ENCODE assay signal across 1 cellular context in genomic region chr2:43637030-43637803, GRCh38.
TF ChIP-seq lines count a peak whose summit lies in the region.

PLEKHH2 (plus strand) TSS chr2:43637260; CDS start chr2:43644674, 7,414 bp downstream.

TF ChIP-seq in HepG2, 621 proteins besides CTCF, POLR2A, EP300 and RAD21 (continued from another document and continues in another):
- TF ChIP-seq CSRNP1 (CRISPR knock-in tag; IDR thresholded peaks at IDR 0.05) (no peak), ZFP1 (CRISPR knock-in tag; IDR thresholded peaks at IDR 0.05) (no peak), TCF7 (IDR thresholded peaks at IDR 0.05; ENCODE audit: low read depth) (no peak), SAFB2 (CRISPR knock-in tag; IDR thresholded peaks at IDR 0.05; ENCODE audit: borderline replicate concordance, low read depth) (no peak), ZNF543 (CRISPR knock-in tag; IDR thresholded peaks at IDR 0.05) (no peak), IKZF1 (IDR thresholded peaks at IDR 0.05) (no peak), ZNF749 (CRISPR knock-in tag; IDR thresholded peaks at IDR 0.05; ENCODE audit: borderline replicate concordance) (no peak), ZBTB42 (CRISPR knock-in tag; IDR thresholded peaks at IDR 0.05) (0 out of 2 replicates have a peak, but pooled peaks have one; percentile 25), ZNF639 (CRISPR knock-in tag; conservative IDR thresholded peaks at IDR 0.05) (no peak), ZBTB3 (CRISPR knock-in tag; IDR thresholded peaks at IDR 0.05; ENCODE audit: borderline replicate concordance, low read depth) (no peak), ZSCAN22 (CRISPR knock-in tag; IDR thresholded peaks at IDR 0.05) (no peak), ETV6 (CRISPR knock-in tag; conservative IDR thresholded peaks at IDR 0.05) (peak; percentile 15; the same call in 1 of the 2 replicates), MIER2 (CRISPR knock-in tag; IDR thresholded peaks at IDR 0.05) (no peak), BHLHE40 (IDR thresholded peaks at IDR 0.05; ENCODE audit: low read length) (no peak), RBM39 (IDR thresholded peaks at IDR 0.05; ENCODE audit: low read depth, low read length, poor library complexity, severe bottlenecking) (peak; percentile 81), SIN3B (IDR thresholded peaks at IDR 0.05; ENCODE audit: low read length) (no peak), STAT5B (CRISPR knock-in tag; IDR thresholded peaks at IDR 0.05) (no peak), STAG1 (CRISPR knock-in tag; IDR thresholded peaks at IDR 0.05) (no peak), ZNF207 (IDR thresholded peaks at IDR 0.05; ENCODE audit: borderline replicate concordance) (no peak), ZBTB49 (CRISPR knock-in tag; IDR thresholded peaks at IDR 0.05; ENCODE audit: borderline replicate concordance) (no peak), RORA (CRISPR knock-in tag; IDR thresholded peaks at IDR 0.05) (no peak), CEBPG (CRISPR knock-in tag; IDR thresholded peaks at IDR 0.05) (no peak), ZFP36L1 (CRISPR knock-in tag; IDR thresholded peaks at IDR 0.05) (no peak), ZNF570 (CRISPR knock-in tag; IDR thresholded peaks at IDR 0.05; ENCODE audit: borderline replicate concordance) (no peak), ATAD3A (CRISPR knock-in tag; IDR thresholded peaks at IDR 0.05) (no peak), HINFP (CRISPR knock-in tag; IDR thresholded peaks at IDR 0.05; ENCODE audit: low read depth) (peak; percentile 20; the same call in 1 of the 2 replicates), RXRA (CRISPR knock-in tag; IDR thresholded peaks at IDR 0.05) (peak; percentile 44; the same call in 1 of the 2 replicates), ZBTB38 (CRISPR knock-in tag; IDR thresholded peaks at IDR 0.05) (no peak), HDAC2 (CRISPR knock-in tag; IDR thresholded peaks at IDR 0.05) (peak; percentile 19; the same call in 1 of the 2 replicates), PRPF4 (IDR thresholded peaks at IDR 0.05; ENCODE audit: low read depth, low read length, poor library complexity, severe bottlenecking) (no peak), ZNF350 (CRISPR knock-in tag; IDR thresholded peaks at IDR 0.05; ENCODE audit: borderline replicate concordance, low read depth) (peak; percentile 61; the same call in 1 of the 2 replicates), SMC3 (IDR thresholded peaks at IDR 0.05; ENCODE audit: low read length) (no peak), NR2F1 (CRISPR knock-in tag; IDR thresholded peaks at IDR 0.05) (no peak)
- TF ChIP-seq, protein P1, sequence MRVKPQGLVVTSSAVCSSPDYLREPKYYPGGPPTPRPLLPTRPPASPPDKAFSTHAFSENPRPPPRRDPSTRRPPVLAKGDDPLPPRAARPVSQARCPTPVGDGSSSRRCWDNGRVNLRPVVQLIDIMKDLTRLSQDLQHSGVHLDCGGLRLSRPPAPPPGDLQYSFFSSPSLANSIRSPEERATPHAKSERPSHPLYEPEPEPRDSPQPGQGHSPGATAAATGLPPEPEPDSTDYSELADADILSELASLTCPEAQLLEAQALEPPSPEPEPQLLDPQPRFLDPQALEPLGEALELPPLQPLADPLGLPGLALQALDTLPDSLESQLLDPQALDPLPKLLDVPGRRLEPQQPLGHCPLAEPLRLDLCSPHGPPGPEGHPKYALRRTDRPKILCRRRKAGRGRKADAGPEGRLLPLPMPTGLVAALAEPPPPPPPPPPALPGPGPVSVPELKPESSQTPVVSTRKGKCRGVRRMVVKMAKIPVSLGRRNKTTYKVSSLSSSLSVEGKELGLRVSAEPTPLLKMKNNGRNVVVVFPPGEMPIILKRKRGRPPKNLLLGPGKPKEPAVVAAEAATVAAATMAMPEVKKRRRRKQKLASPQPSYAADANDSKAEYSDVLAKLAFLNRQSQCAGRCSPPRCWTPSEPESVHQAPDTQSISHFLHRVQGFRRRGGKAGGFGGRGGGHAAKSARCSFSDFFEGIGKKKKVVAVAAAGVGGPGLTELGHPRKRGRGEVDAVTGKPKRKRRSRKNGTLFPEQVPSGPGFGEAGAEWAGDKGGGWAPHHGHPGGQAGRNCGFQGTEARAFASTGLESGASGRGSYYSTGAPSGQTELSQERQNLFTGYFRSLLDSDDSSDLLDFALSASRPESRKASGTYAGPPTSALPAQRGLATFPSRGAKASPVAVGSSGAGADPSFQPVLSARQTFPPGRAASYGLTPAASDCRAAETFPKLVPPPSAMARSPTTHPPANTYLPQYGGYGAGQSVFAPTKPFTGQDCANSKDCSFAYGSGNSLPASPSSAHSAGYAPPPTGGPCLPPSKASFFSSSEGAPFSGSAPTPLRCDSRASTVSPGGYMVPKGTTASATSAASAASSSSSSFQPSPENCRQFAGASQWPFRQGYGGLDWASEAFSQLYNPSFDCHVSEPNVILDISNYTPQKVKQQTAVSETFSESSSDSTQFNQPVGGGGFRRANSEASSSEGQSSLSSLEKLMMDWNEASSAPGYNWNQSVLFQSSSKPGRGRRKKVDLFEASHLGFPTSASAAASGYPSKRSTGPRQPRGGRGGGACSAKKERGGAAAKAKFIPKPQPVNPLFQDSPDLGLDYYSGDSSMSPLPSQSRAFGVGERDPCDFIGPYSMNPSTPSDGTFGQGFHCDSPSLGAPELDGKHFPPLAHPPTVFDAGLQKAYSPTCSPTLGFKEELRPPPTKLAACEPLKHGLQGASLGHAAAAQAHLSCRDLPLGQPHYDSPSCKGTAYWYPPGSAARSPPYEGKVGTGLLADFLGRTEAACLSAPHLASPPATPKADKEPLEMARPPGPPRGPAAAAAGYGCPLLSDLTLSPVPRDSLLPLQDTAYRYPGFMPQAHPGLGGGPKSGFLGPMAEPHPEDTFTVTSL (CRISPR knock-in tag; IDR thresholded peaks at IDR 0.05; ENCODE audit: borderline replicate concordance), result no peak
- TF ChIP-seq, protein P2, sequence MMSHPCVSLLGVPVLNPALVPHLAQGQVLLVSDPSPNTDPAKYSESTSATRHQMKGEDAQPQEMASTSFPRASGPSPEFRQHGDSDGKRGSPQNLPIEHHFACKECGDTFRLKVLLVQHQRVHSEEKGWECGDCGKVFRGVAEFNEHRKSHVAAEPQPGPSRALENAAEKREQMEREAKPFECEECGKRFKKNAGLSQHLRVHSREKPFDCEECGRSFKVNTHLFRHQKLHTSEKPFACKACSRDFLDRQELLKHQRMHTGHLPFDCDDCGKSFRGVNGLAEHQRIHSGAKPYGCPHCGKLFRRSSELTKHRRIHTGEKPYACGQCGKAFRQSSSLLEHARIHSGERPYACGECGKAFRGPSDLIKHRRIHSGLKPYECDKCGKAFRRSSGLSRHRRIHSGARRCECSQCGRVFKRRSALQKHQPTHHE (CRISPR knock-in tag; IDR thresholded peaks at IDR 0.05; ENCODE audit: borderline replicate concordance), result 0 out of 2 replicates have a peak, but pooled peaks have one; percentile 57
- TF ChIP-seq, protein P3, sequence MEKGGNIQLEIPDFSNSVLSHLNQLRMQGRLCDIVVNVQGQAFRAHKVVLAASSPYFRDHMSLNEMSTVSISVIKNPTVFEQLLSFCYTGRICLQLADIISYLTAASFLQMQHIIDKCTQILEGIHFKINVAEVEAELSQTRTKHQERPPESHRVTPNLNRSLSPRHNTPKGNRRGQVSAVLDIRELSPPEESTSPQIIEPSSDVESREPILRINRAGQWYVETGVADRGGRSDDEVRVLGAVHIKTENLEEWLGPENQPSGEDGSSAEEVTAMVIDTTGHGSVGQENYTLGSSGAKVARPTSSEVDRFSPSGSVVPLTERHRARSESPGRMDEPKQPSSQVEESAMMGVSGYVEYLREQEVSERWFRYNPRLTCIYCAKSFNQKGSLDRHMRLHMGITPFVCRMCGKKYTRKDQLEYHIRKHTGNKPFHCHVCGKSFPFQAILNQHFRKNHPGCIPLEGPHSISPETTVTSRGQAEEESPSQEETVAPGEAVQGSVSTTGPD (CRISPR knock-in tag; IDR thresholded peaks at IDR 0.05), result no peak
- TF ChIP-seq, protein P4, sequence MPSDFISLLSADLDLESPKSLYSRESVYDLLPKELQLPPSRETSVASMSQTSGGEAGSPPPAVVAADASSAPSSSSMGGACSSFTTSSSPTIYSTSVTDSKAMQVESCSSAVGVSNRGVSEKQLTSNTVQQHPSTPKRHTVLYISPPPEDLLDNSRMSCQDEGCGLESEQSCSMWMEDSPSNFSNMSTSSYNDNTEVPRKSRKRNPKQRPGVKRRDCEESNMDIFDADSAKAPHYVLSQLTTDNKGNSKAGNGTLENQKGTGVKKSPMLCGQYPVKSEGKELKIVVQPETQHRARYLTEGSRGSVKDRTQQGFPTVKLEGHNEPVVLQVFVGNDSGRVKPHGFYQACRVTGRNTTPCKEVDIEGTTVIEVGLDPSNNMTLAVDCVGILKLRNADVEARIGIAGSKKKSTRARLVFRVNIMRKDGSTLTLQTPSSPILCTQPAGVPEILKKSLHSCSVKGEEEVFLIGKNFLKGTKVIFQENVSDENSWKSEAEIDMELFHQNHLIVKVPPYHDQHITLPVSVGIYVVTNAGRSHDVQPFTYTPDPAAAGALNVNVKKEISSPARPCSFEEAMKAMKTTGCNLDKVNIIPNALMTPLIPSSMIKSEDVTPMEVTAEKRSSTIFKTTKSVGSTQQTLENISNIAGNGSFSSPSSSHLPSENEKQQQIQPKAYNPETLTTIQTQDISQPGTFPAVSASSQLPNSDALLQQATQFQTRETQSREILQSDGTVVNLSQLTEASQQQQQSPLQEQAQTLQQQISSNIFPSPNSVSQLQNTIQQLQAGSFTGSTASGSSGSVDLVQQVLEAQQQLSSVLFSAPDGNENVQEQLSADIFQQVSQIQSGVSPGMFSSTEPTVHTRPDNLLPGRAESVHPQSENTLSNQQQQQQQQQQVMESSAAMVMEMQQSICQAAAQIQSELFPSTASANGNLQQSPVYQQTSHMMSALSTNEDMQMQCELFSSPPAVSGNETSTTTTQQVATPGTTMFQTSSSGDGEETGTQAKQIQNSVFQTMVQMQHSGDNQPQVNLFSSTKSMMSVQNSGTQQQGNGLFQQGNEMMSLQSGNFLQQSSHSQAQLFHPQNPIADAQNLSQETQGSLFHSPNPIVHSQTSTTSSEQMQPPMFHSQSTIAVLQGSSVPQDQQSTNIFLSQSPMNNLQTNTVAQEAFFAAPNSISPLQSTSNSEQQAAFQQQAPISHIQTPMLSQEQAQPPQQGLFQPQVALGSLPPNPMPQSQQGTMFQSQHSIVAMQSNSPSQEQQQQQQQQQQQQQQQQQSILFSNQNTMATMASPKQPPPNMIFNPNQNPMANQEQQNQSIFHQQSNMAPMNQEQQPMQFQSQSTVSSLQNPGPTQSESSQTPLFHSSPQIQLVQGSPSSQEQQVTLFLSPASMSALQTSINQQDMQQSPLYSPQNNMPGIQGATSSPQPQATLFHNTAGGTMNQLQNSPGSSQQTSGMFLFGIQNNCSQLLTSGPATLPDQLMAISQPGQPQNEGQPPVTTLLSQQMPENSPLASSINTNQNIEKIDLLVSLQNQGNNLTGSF (CRISPR knock-in tag; IDR thresholded peaks at IDR 0.05), result no peak
- TF ChIP-seq, protein P5, sequence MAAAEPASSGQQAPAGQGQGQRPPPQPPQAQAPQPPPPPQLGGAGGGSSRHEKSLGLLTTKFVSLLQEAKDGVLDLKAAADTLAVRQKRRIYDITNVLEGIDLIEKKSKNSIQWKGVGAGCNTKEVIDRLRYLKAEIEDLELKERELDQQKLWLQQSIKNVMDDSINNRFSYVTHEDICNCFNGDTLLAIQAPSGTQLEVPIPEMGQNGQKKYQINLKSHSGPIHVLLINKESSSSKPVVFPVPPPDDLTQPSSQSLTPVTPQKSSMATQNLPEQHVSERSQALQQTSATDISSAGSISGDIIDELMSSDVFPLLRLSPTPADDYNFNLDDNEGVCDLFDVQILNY (CRISPR knock-in tag; conservative IDR thresholded peaks at IDR 0.05), result no peak
